8 cellular contexts compared by ENCODE assay signal in genomic region chr19:11736696-11737095, GRCh38. TPM values are rescaled to one million over a fixed set of nuclear protein-coding genes. Genes with fewer than 3 reads are reported as not detected.
DNase-seq lines count a peak whose midpoint lies in the region; ATAC-seq and TF ChIP-seq lines count a peak whose summit lies in the region.

No MANE protein-coding gene starts in this region.

- H3K36me3 ChIP-seq in thoracic aorta (peaks cover 3% of the 10 kb centered on the region), gastroesophageal sphincter (no peaks in the 10 kb centered on the region)

- no CpG with 5 or more reads among the region's 2 CpGs for WGBS in gastroesophageal sphincter (ENCODE audit: low coverage in 1 of 2), 2 donors

- H3K4me1 Mint-ChIP-seq in T-helper 17 cell, result peaks cover 14% of the 10 kb centered on the region

- H3K4me1 ChIP-seq in thoracic aorta (ENCODE audit: control insufficient read depth in 1 of 2, low read depth in 2 of 2) (peaks cover 12 to 24% of the 10 kb centered on the region in 2 donors), gastroesophageal sphincter (peaks cover 0 to 26% (median 7%) of the 10 kb centered on the region in 3 donors)

- H3K36me3 Mint-ChIP-seq in T-helper 17 cell (ENCODE audit: low read depth), result peaks cover 3% of the 10 kb centered on the region

- DNase-seq in stimulated activated CD4-positive, alpha-beta T cell treated with anti-CD3 and anti-CD28 coated beads, Interleukin-4, amount 100 ng/mL, for 48 hours (ENCODE audit: low read depth in 2 of 2), result peak; percentile 1 to 4
- no peak for DNase-seq in stimulated activated CD4-positive, alpha-beta T cell treated with anti-CD3 and anti-CD28 coated beads, Interleukin-4, amount 100 ng/mL, for 4 hours
- DNase-seq in T-helper 17 cell (no peak), Right ventricle myocardium superior (peak; percentile 42), thoracic aorta (ENCODE audit: low spot score) (peak; percentile 2), NCI-H345 treated with DMSO at 0.1 percent for 48 hours (lab: John Stamatoyannopoulos, UW; ENCODE audit: unreplicated experiment) (no peak), dedifferentiated amniotic fluid mesenchymal stem cell (ENCODE audit: extremely low spot score) (no peak)

- TF ChIP-seq CTCF in thoracic aorta (IDR thresholded peaks at IDR 0.05) (no peak), gastroesophageal sphincter (IDR thresholded peaks at IDR 0.05) (no peak)

- no peak for TF ChIP-seq POLR2A in gastroesophageal sphincter (IDR thresholded peaks at IDR 0.05)

- TF ChIP-seq EP300 in gastroesophageal sphincter (IDR thresholded peaks at IDR 0.05), result no peak

- H3K9me3 ChIP-seq in T-helper 17 cell (ENCODE audit: control insufficient read depth, low read length, poor library complexity, severe bottlenecking), result no peaks in the 10 kb centered on the region
- no peaks in the 10 kb centered on the region for H3K9me3 ChIP-seq in thoracic aorta
- H3K9me3 ChIP-seq in gastroesophageal sphincter, result no peaks in the 10 kb centered on the region

- no peaks in the 10 kb centered on the region for H3K27me3 Mint-ChIP-seq in T-helper 17 cell

- no peak overlapping the region for H3K27ac ChIP-seq in thoracic aorta
- H3K27ac ChIP-seq in gastroesophageal sphincter, result no peak overlapping the region

- H3K4me3 ChIP-seq in thoracic aorta, result no peak overlapping the region
- H3K4me3 ChIP-seq in gastroesophageal sphincter, result no peak overlapping the region

- H3K27me3 ChIP-seq in thoracic aorta (replicated peaks; ENCODE audit: insufficient read depth) (no peaks in the 10 kb centered on the region), gastroesophageal sphincter (no peaks in the 10 kb centered on the region)

- ATAC-seq in T-helper 17 cell (no peak), Right ventricle myocardium superior (ENCODE audit: poor library complexity) (no peak), thoracic aorta (ENCODE audit: insufficient number of reproducible peaks, low FRiP score, low read depth) (no peak), gastroesophageal sphincter (no peak)

- intact Hi-C loops in Right ventricle myocardium superior (cut with DNase I), result no loop called here

- no peak overlapping the region for H3K27ac Mint-ChIP-seq in T-helper 17 cell

- H3K4me3 Mint-ChIP-seq in T-helper 17 cell, result peak overlapping the region; percentile 99

RNA-seq across cellular contexts. Expression of gene ZNF823, which starts 2.0 kb away (rescaled TPM):
- total RNA-seq in T-helper 17 cell, result 1 to 10 TPM; 1.7 to 2.4 TPM
- 2.6 TPM for total RNA-seq in Right ventricle myocardium superior
- 10 to 100 TPM in 1 of 2 donors, 1 to 10 TPM in 1; 8.2 to 11.0 TPM for total RNA-seq in thoracic aorta
- total RNA-seq in gastroesophageal sphincter, result 10 to 100 TPM in 1 of 4 donors, 1 to 10 TPM in 3; 6.7 to 11.4 (median 8.7) TPM

RNA-seq across cellular contexts. Expression of gene ZNF441, which starts 30.1 kb away (rescaled TPM):
- total RNA-seq in T-helper 17 cell (1 to 10 TPM; 3.3 to 4.6 TPM), Right ventricle myocardium superior (3.8 TPM), thoracic aorta (10 to 100 TPM; 12.1 to 16.5 TPM), gastroesophageal sphincter (10 to 100 TPM in 1 of 4 donors, 1 to 10 TPM in 3; 4.5 to 10.7 (median 7.7) TPM)

Comparison
In these comparisons a context has a peak if more than half of its experiments do, and no peak if none do; other contexts are left out.
1. DNase-seq: peak in stimulated activated CD4-positive, alpha-beta T cell treated with anti-CD3 and anti-CD28 coated beads, Interleukin-4, amount 100 ng/mL, for 48 hours (2 of 2), Right ventricle myocardium superior (single experiment) and thoracic aorta (single experiment); none in stimulated activated CD4-positive, alpha-beta T cell treated with anti-CD3 and anti-CD28 coated beads, Interleukin-4, amount 100 ng/mL, for 4 hours (0 of 2), T-helper 17 cell (0 of 3), NCI-H345 treated with DMSO at 0.1 percent for 48 hours (single experiment) and dedifferentiated amniotic fluid mesenchymal stem cell (single experiment).